Comparison of ENCODE assay signal across 8 cellular contexts in genomic region chr20:44089987-44090674, GRCh38.
DNase-seq lines count a peak whose midpoint lies in the region; ATAC-seq and TF ChIP-seq lines count a peak whose summit lies in the region.

No MANE protein-coding gene starts in this region.

- DNase-seq in ELF-1 (ENCODE audit: low read depth, low spot score) (peak; percentile 54), HS-5 (ENCODE audit: low read depth) (peak; percentile 30), T1000 (lab: John Stamatoyannopoulos, UW) (peak; percentile 86), mesendoderm (peak; percentile 63), endodermal cell (no peak)
- no peak for DNase-seq in CD8-positive, alpha-beta memory T cell

- H3K9ac ChIP-seq in mesendoderm (ENCODE audit: low read length) (no peak overlapping the region), endodermal cell (ENCODE audit: extremely low read depth, low read length, poor library complexity, severe bottlenecking) (no peak overlapping the region)

- H2BK5ac ChIP-seq in mesendoderm (ENCODE audit: low read length), result no peak overlapping the region

- ATAC-seq in GM21381 (IDR thresholded peaks at IDR 0.05; ENCODE audit: unreplicated experiment) (no peak), HG03378 (IDR thresholded peaks at IDR 0.05; ENCODE audit: unreplicated experiment) (no peak)

- no peaks in the 10 kb centered on the region for H3K36me3 Mint-ChIP-seq in CD8-positive, alpha-beta memory T cell
- H3K36me3 Mint-ChIP-seq in endodermal cell (ENCODE audit: low read depth), result no peaks in the 10 kb centered on the region

- no peak overlapping the region for H3K4ac ChIP-seq in mesendoderm (ENCODE audit: low read depth, low read length)

- no peak overlapping the region for H3K4me2 ChIP-seq in mesendoderm (ENCODE audit: low read length)

- H3K9me3 ChIP-seq in CD8-positive, alpha-beta memory T cell (ENCODE audit: low read length), result no peaks in the 10 kb centered on the region
- H3K9me3 ChIP-seq in endodermal cell (ENCODE audit: control insufficient read depth, low read length), result no peaks in the 10 kb centered on the region

- no peaks in the 10 kb centered on the region for H3K9me3 Mint-ChIP-seq in CD8-positive, alpha-beta memory T cell
- no peaks in the 10 kb centered on the region for H3K9me3 Mint-ChIP-seq in endodermal cell

- no peaks in the 10 kb centered on the region for H3K4me1 Mint-ChIP-seq in CD8-positive, alpha-beta memory T cell
- H3K4me1 Mint-ChIP-seq in endodermal cell, result peaks cover 4% of the 10 kb centered on the region

- no peak overlapping the region for H3K4me3 Mint-ChIP-seq in CD8-positive, alpha-beta memory T cell
- no peak overlapping the region for H3K4me3 Mint-ChIP-seq in endodermal cell

- H3K79me1 ChIP-seq in mesendoderm (ENCODE audit: low read length), result no peaks in the 10 kb centered on the region

- TF ChIP-seq CTCF in endodermal cell (conservative IDR thresholded peaks at IDR 0.05), result no peak

- H2AK5ac ChIP-seq in mesendoderm (ENCODE audit: low read length), result no peak overlapping the region

- no peak overlapping the region for H3K23ac ChIP-seq in mesendoderm (ENCODE audit: low read length)

- H2BK15ac ChIP-seq in mesendoderm (replicated peaks; ENCODE audit: low read depth), result no peak overlapping the region

- H4K5ac ChIP-seq in mesendoderm (ENCODE audit: low read length), result no peak overlapping the region

- H3K36me3 ChIP-seq in mesendoderm (ENCODE audit: control insufficient read depth, insufficient read depth, low read length) (no peaks in the 10 kb centered on the region), endodermal cell (ENCODE audit: control insufficient read depth, insufficient read depth, low read length) (no peaks in the 10 kb centered on the region)
- no peaks in the 10 kb centered on the region for H3K36me3 ChIP-seq in CD8-positive, alpha-beta memory T cell (ENCODE audit: insufficient read depth, low read length)

- H3K27ac ChIP-seq in mesendoderm (ENCODE audit: low read depth, low read length) (no peak overlapping the region), endodermal cell (ENCODE audit: low read depth, low read length) (no peak overlapping the region)
- H3K27ac ChIP-seq in CD8-positive, alpha-beta memory T cell (ENCODE audit: low read depth, low read length), result no peak overlapping the region

- no peaks in the 10 kb centered on the region for H3K4me1 ChIP-seq in mesendoderm (ENCODE audit: control insufficient read depth, low read depth, low read length)
- H3K4me1 ChIP-seq in CD8-positive, alpha-beta memory T cell (ENCODE audit: insufficient read depth, low read length), result no peaks in the 10 kb centered on the region
- no peaks in the 10 kb centered on the region for H3K4me1 ChIP-seq in endodermal cell (ENCODE audit: control insufficient read depth, insufficient read depth, low read length)

- no peak overlapping the region for H3K56ac ChIP-seq in mesendoderm (ENCODE audit: low read length)

- H3K27me3 Mint-ChIP-seq in CD8-positive, alpha-beta memory T cell, result peaks cover 9 to 36% of the 10 kb centered on the region in 2 donors
- H3K27me3 Mint-ChIP-seq in endodermal cell (ENCODE audit: insufficient read depth), result peaks cover 2% of the 10 kb centered on the region

- no peak overlapping the region for H3K4me3 ChIP-seq in mesendoderm (ENCODE audit: low read length)
- H3K4me3 ChIP-seq in CD8-positive, alpha-beta memory T cell (ENCODE audit: low read length), result no peak overlapping the region
- H3K4me3 ChIP-seq in endodermal cell (ENCODE audit: low read length), result no peak overlapping the region

- H3K27me3 ChIP-seq in mesendoderm (ENCODE audit: insufficient read depth, low read length, poor library complexity) (no peaks in the 10 kb centered on the region), endodermal cell (ENCODE audit: control insufficient read depth, insufficient read depth, low read length, poor library complexity, severe bottlenecking) (no peaks in the 10 kb centered on the region)
- no peaks in the 10 kb centered on the region for H3K27me3 ChIP-seq in CD8-positive, alpha-beta memory T cell (ENCODE audit: insufficient read depth, low read length, poor library complexity, severe bottlenecking)

- no CpG with 5 or more reads among the region's 7 CpGs for WGBS in mesendoderm (ENCODE audit: extremely low coverage, insufficient coverage, low lambda C conversion rate)
- WGBS in endodermal cell (ENCODE audit: insufficient coverage in 1 of 2, insufficient read length in 1 of 2), 2 experiments, result 79 to 88% methylated on average over 3 to 7 of the region's 7 CpGs

- no peak overlapping the region for H4K8ac ChIP-seq in mesendoderm (ENCODE audit: low read depth, low read length)

- no peaks in the 10 kb centered on the region for H3K79me2 ChIP-seq in mesendoderm (ENCODE audit: control insufficient read depth, insufficient read depth, low read length)

- POLR2A ChIA-PET in CD8-positive, alpha-beta memory T cell (lab: Charles Lee), result no interaction called here

- H3K18ac ChIP-seq in mesendoderm (ENCODE audit: low read length), result no peak overlapping the region

- no peak overlapping the region for H2BK120ac ChIP-seq in mesendoderm (ENCODE audit: low read depth, low read length)

- CTCF ChIA-PET in CD8-positive, alpha-beta memory T cell (lab: Charles Lee), result interaction anchor here (1.0 to 1.4 kb wide), 2 partner anchors 13 to 341 kb away, joined by 3 to 5 read pairs; no protein-coding TSS in a partner anchor

- H3K27ac Mint-ChIP-seq in CD8-positive, alpha-beta memory T cell, result peak overlapping the region in 1 of 8 donors; percentile 57
- H3K27ac Mint-ChIP-seq in endodermal cell, result no peak overlapping the region

Comparison
In these comparisons a context has a peak if more than half of its experiments do, and no peak if none do; other contexts are left out.
1. DNase-seq: peak in ELF-1 (single experiment), HS-5 (single experiment), T1000 (single experiment) and mesendoderm (single experiment); none in CD8-positive, alpha-beta memory T cell (0 of 5) and endodermal cell (single experiment).